Comparison of ENCODE assay signal across 1 cellular context in genomic region chr6:27388293-27389197, GRCh38.
TF ChIP-seq lines count a peak whose summit lies in the region.

TSS of gene ZNF391 (plus strand) at chr6:27388759. CDS start at chr6:27400371, 11,612 bp downstream.

TF ChIP-seq in K562, 482 proteins besides CTCF, POLR2A, EP300 and RAD21 (continued from another document and continues in another):
- TF ChIP-seq BCLAF1 (IDR thresholded peaks at IDR 0.05; ENCODE audit: borderline replicate concordance in 1 of 2, control insufficient read depth in 1 of 2, low read depth in 2 of 2, low read length in 1 of 2) (peak in 1 of 2 experiments; percentile 98; a peak in 2 of 4 replicates), ZNF431 (CRISPR knock-in tag; IDR thresholded peaks at IDR 0.05) (peak; percentile 73; the same call in 1 of the 2 replicates), SMARCC2 (IDR thresholded peaks at IDR 0.05; ENCODE audit: low read depth) (no peak), SIX5 (IDR thresholded peaks at IDR 0.05; ENCODE audit: borderline replicate concordance in 1 of 2, insufficient read depth in 1 of 2, low read depth in 1 of 2, low read length in 2 of 2) (peak in 1 of 2 experiments; percentile 30; a peak in 1 of 4 replicates), TCFL5 (CRISPR knock-in tag; conservative IDR thresholded peaks at IDR 0.05) (no peak), AFF1 (IDR thresholded peaks at IDR 0.05; ENCODE audit: low read depth in 1 of 2, partially characterized antibody in 2 of 2) (peak; percentile 37 to 86), THRAP3 (IDR thresholded peaks at IDR 0.05; ENCODE audit: borderline replicate concordance) (peak; percentile 90; the same call in 1 of the 2 replicates), TCF7 (IDR thresholded peaks at IDR 0.05; ENCODE audit: borderline replicate concordance) (peak; percentile 89), SRSF7 (optimal IDR thresholded peaks at IDR 0.05; ENCODE audit: low read depth, low read length) (no peak), MAFK (IDR thresholded peaks at IDR 0.05; ENCODE audit: low read length) (no peak), RFX7 (CRISPR knock-in tag; IDR thresholded peaks at IDR 0.05) (no peak), U2AF2 (optimal IDR thresholded peaks at IDR 0.05; ENCODE audit: low read depth, low read length) (no peak), ZNF263 (CRISPR knock-in tag; IDR thresholded peaks at IDR 0.05; ENCODE audit: borderline replicate concordance) (no peak), PCBP2 (IDR thresholded peaks at IDR 0.05; ENCODE audit: low read depth, low read length, poor library complexity, severe bottlenecking) (no peak), TCF3 (CRISPR knock-in tag; IDR thresholded peaks at IDR 0.05) (0 out of 2 replicates have a peak, but pooled peaks have one; percentile 20), DACH1 (IDR thresholded peaks at IDR 0.05; ENCODE audit: partially characterized antibody) (peak; percentile 14), SMAD1 (IDR thresholded peaks at IDR 0.05; ENCODE audit: low read depth, low read length, partially characterized antibody) (peak; percentile 52), SRF (CRISPR knock-in tag; IDR thresholded peaks at IDR 0.05) (peak in 1 of 2 experiments; percentile 64; a peak in 3 of 4 replicates), SAFB2 (IDR thresholded peaks at IDR 0.05; ENCODE audit: borderline replicate concordance, low read depth, low read length, severe bottlenecking) (no peak), ILF3 (IDR thresholded peaks at IDR 0.05; ENCODE audit: borderline replicate concordance) (no peak), SNRNP70 (optimal IDR thresholded peaks at IDR 0.05; ENCODE audit: low read depth, low read length) (no peak), YY1 (IDR thresholded peaks at IDR 0.05; ENCODE audit: borderline replicate concordance in 1 of 3, control insufficient read depth in 1 of 3, extremely low read depth in 1 of 3, insufficient read depth in 3 of 3, insufficient read length in 1 of 3, insufficient replicate concordance in 2 of 3, low read depth in 1 of 3, low read length in 2 of 3) (peak in 2 of 3 experiments; percentile 60 to 82), BRF1 (IDR thresholded peaks at IDR 0.05; ENCODE audit: borderline replicate concordance, extremely low read depth, insufficient read length) (no peak), SMC3 (conservative IDR thresholded peaks at IDR 0.05; ENCODE audit: insufficient read depth, low read depth, low read length) (0 out of 2 replicates have a peak, but pooled peaks have one; percentile 27), ZNF695 (CRISPR knock-in tag; IDR thresholded peaks at IDR 0.05) (no peak), ETV6 (IDR thresholded peaks at IDR 0.05; ENCODE audit: borderline replicate concordance in 1 of 2, low read depth in 2 of 2, low read length in 1 of 2) (no peak), ETV6 (CRISPR knock-in tag; IDR thresholded peaks at IDR 0.05; ENCODE audit: borderline replicate concordance) (no peak; the same call in 1 of the 2 replicates), TAF1 (IDR thresholded peaks at IDR 0.05; ENCODE audit: control insufficient read depth, extremely low read depth, insufficient read depth, low read length, severe bottlenecking) (peak; percentile 97), JUND (IDR thresholded peaks at IDR 0.05; ENCODE audit: borderline replicate concordance, low read depth, low read length) (peak; percentile 74), JUND (tag; IDR thresholded peaks at IDR 0.05; ENCODE audit: borderline replicate concordance, low read depth, low read length) (peak; percentile 56; the same call in 2 of the 3 replicates), ZNF232 (CRISPR knock-in tag; IDR thresholded peaks at IDR 0.05) (no peak), TRIM25 (IDR thresholded peaks at IDR 0.05; ENCODE audit: borderline replicate concordance) (no peak), FOXK1 (CRISPR knock-in tag; IDR thresholded peaks at IDR 0.05; ENCODE audit: borderline replicate concordance) (no peak), ZNF184 (CRISPR knock-in tag; IDR thresholded peaks at IDR 0.05) (no peak), RB1 (IDR thresholded peaks at IDR 0.05; ENCODE audit: low read depth) (peak; percentile 94), NR3C1 (CRISPR knock-in tag; IDR thresholded peaks at IDR 0.05) (no peak), SNIP1 (IDR thresholded peaks at IDR 0.05; ENCODE audit: low read depth) (no peak), TCF7L2 (IDR thresholded peaks at IDR 0.05; ENCODE audit: low read depth, low read length) (peak; percentile 55; the same call in 1 of the 2 replicates), DNMT1 (IDR thresholded peaks at IDR 0.05) (no peak), CEBPB (tag; IDR thresholded peaks at IDR 0.05) (peak; percentile 71), ZNF57 (CRISPR knock-in tag; IDR thresholded peaks at IDR 0.05) (no peak), ZBTB40 (IDR thresholded peaks at IDR 0.05) (peak; percentile 93), ZBTB40 (CRISPR knock-in tag; IDR thresholded peaks at IDR 0.05) (no peak), GATA2 (CRISPR knock-in tag; IDR thresholded peaks at IDR 0.05) (peak; percentile 10; the same call in 1 of the 2 replicates), HCFC1 (IDR thresholded peaks at IDR 0.05; ENCODE audit: low read depth, low read length) (peak; percentile 80), FOXP1 (CRISPR knock-in tag; IDR thresholded peaks at IDR 0.05) (peak; percentile 88; the same call in 1 of the 2 replicates), KDM2B (CRISPR knock-in tag; IDR thresholded peaks at IDR 0.05) (peak; percentile 84; the same call in 1 of the 2 replicates), MYBL2 (IDR thresholded peaks at IDR 0.05; ENCODE audit: low read depth) (peak; percentile 89), MYBL2 (CRISPR knock-in tag; IDR thresholded peaks at IDR 0.05; ENCODE audit: borderline replicate concordance) (no peak; the same call in 1 of the 2 replicates), ZNF75A (CRISPR knock-in tag; IDR thresholded peaks at IDR 0.05) (no peak), MED1 (CRISPR knock-in tag; IDR thresholded peaks at IDR 0.05; ENCODE audit: borderline replicate concordance) (no peak), GABPB2 (CRISPR knock-in tag; conservative IDR thresholded peaks at IDR 0.05) (no peak), TAF7 (tag; IDR thresholded peaks at IDR 0.05) (peak; percentile 95), ZNF717 (CRISPR knock-in tag; IDR thresholded peaks at IDR 0.05) (no peak), ZFP30 (CRISPR knock-in tag; IDR thresholded peaks at IDR 0.05; ENCODE audit: borderline replicate concordance) (no peak)
